ENCODE assay signal across 1 cellular context in the genomic region with DNA sequence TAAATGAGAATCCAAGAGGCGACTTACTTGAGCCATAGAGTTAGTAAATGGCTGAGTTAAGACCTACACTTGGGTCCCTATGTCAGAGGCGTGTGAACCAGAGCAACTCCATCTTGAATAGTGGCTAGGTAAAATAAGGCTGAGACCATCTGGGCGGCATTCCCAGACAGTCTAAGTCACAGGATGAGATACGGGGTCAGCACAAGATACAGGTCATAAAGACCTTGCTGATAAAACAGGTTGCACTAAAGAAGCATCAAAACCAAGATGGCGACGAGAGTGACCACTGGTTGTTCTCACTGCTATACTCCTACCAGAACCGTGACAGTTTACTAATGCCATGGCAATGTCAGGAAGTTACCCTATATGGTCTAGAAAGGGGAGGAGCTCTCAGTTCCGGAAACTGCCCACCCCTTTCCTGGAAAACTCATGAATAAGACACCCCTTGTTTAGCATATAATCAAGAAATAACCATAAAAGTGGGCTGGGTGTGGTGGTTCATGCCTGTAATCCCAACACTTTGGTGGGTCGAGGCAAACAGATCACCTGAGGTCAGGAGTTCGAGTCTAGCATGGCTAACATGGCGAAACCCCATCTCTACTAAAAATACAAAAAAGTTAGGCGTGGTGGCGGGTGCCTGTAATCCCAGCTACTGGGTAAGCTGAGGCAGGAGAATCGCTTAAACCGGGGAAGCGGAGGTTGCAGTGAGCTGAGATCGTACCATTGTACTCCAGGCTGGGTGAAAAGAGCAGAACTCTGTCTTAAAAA.
TF ChIP-seq lines count a peak whose summit lies in the region.

No MANE protein-coding gene starts in this region.

TF ChIP-seq in K562, 482 proteins besides CTCF, POLR2A, EP300 and RAD21 (continued from another document and continues in another):
- TF ChIP-seq TSC22D4 (tag; IDR thresholded peaks at IDR 0.05) (no peak), ZFP30 (CRISPR knock-in tag; IDR thresholded peaks at IDR 0.05; ENCODE audit: borderline replicate concordance) (peak; percentile 82; the same call in 1 of the 2 replicates), EP400 (IDR thresholded peaks at IDR 0.05) (peak; percentile 39; the same call in 1 of the 2 replicates), ZNF561 (CRISPR knock-in tag; conservative IDR thresholded peaks at IDR 0.05) (peak; percentile 96), ADNP (tag; IDR thresholded peaks at IDR 0.05) (peak; percentile 87), YY1 (IDR thresholded peaks at IDR 0.05; ENCODE audit: borderline replicate concordance in 1 of 3, control insufficient read depth in 1 of 3, extremely low read depth in 1 of 3, insufficient read depth in 3 of 3, insufficient read length in 1 of 3, insufficient replicate concordance in 2 of 3, low read depth in 1 of 3, low read length in 2 of 3) (peak in 2 of 3 experiments; percentile 56 to 90), ZNF785 (CRISPR knock-in tag; IDR thresholded peaks at IDR 0.05) (peak; percentile 95), MYBL2 (IDR thresholded peaks at IDR 0.05; ENCODE audit: low read depth) (no peak), MYBL2 (CRISPR knock-in tag; IDR thresholded peaks at IDR 0.05; ENCODE audit: borderline replicate concordance) (no peak), ZNF436 (CRISPR knock-in tag; IDR thresholded peaks at IDR 0.05) (no peak), ZNF143 (CRISPR knock-in tag; IDR thresholded peaks at IDR 0.05) (no peak), ZFPM2 (CRISPR knock-in tag; IDR thresholded peaks at IDR 0.05) (peak; percentile 99), ZFP36 (IDR thresholded peaks at IDR 0.05; ENCODE audit: low read depth, low read length, partially characterized antibody) (peak; percentile 63), FOXA3 (CRISPR knock-in tag; conservative IDR thresholded peaks at IDR 0.05 in 1 of 2, IDR thresholded peaks at IDR 0.05 in 1 of 2) (peak in 1 of 2 experiments; percentile 75; a peak in 2 of 4 replicates), ZKSCAN8 (CRISPR knock-in tag; IDR thresholded peaks at IDR 0.05) (peak; percentile 99), NFE2L1 (tag; IDR thresholded peaks at IDR 0.05; ENCODE audit: borderline replicate concordance, low read depth) (peak; percentile 93), ZNF707 (CRISPR knock-in tag; conservative IDR thresholded peaks at IDR 0.05) (peak; percentile 93), NFE2 (IDR thresholded peaks at IDR 0.05; ENCODE audit: low read depth) (no peak), ZSCAN32 (CRISPR knock-in tag; IDR thresholded peaks at IDR 0.05) (peak; percentile 93), FOS (IDR thresholded peaks at IDR 0.05; ENCODE audit: extremely low read depth, insufficient read length) (no peak), TCF7 (IDR thresholded peaks at IDR 0.05; ENCODE audit: borderline replicate concordance) (no peak), KLF6 (CRISPR knock-in tag; IDR thresholded peaks at IDR 0.05; ENCODE audit: borderline replicate concordance) (peak; percentile 100), EWSR1 (IDR thresholded peaks at IDR 0.05; ENCODE audit: borderline replicate concordance, low read depth, partially characterized antibody) (no peak), CCAR2 (IDR thresholded peaks at IDR 0.05; ENCODE audit: low read depth, low read length) (no peak), RBBP5 (IDR thresholded peaks at IDR 0.05; ENCODE audit: borderline replicate concordance, insufficient read depth, low read length, poor library complexity, severe bottlenecking) (no peak), HMG20B (CRISPR knock-in tag; IDR thresholded peaks at IDR 0.05) (peak; percentile 92)
- TF ChIP-seq, protein P1, sequence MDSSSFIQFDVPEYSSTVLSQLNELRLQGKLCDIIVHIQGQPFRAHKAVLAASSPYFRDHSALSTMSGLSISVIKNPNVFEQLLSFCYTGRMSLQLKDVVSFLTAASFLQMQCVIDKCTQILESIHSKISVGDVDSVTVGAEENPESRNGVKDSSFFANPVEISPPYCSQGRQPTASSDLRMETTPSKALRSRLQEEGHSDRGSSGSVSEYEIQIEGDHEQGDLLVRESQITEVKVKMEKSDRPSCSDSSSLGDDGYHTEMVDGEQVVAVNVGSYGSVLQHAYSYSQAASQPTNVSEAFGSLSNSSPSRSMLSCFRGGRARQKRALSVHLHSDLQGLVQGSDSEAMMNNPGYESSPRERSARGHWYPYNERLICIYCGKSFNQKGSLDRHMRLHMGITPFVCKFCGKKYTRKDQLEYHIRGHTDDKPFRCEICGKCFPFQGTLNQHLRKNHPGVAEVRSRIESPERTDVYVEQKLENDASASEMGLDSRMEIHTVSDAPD (CRISPR knock-in tag; IDR thresholded peaks at IDR 0.05): peak; percentile 98
- TF ChIP-seq, protein P2, sequence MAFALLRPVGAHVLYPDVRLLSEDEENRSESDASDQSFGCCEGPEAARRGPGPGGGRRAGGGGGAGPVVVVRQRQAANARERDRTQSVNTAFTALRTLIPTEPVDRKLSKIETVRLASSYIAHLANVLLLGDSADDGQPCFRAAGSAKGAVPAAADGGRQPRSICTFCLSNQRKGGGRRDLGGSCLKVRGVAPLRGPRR (CRISPR knock-in tag; IDR thresholded peaks at IDR 0.05): peak; percentile 99
- TF ChIP-seq, protein P3, sequence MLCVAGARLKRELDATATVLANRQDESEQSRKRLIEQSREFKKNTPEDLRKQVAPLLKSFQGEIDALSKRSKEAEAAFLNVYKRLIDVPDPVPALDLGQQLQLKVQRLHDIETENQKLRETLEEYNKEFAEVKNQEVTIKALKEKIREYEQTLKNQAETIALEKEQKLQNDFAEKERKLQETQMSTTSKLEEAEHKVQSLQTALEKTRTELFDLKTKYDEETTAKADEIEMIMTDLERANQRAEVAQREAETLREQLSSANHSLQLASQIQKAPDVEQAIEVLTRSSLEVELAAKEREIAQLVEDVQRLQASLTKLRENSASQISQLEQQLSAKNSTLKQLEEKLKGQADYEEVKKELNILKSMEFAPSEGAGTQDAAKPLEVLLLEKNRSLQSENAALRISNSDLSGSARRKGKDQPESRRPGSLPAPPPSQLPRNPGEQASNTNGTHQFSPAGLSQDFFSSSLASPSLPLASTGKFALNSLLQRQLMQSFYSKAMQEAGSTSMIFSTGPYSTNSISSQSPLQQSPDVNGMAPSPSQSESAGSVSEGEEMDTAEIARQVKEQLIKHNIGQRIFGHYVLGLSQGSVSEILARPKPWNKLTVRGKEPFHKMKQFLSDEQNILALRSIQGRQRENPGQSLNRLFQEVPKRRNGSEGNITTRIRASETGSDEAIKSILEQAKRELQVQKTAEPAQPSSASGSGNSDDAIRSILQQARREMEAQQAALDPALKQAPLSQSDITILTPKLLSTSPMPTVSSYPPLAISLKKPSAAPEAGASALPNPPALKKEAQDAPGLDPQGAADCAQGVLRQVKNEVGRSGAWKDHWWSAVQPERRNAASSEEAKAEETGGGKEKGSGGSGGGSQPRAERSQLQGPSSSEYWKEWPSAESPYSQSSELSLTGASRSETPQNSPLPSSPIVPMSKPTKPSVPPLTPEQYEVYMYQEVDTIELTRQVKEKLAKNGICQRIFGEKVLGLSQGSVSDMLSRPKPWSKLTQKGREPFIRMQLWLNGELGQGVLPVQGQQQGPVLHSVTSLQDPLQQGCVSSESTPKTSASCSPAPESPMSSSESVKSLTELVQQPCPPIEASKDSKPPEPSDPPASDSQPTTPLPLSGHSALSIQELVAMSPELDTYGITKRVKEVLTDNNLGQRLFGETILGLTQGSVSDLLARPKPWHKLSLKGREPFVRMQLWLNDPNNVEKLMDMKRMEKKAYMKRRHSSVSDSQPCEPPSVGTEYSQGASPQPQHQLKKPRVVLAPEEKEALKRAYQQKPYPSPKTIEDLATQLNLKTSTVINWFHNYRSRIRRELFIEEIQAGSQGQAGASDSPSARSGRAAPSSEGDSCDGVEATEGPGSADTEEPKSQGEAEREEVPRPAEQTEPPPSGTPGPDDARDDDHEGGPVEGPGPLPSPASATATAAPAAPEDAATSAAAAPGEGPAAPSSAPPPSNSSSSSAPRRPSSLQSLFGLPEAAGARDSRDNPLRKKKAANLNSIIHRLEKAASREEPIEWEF (CRISPR knock-in tag; IDR thresholded peaks at IDR 0.05): peak; percentile 99
- TF ChIP-seq, protein P4, sequence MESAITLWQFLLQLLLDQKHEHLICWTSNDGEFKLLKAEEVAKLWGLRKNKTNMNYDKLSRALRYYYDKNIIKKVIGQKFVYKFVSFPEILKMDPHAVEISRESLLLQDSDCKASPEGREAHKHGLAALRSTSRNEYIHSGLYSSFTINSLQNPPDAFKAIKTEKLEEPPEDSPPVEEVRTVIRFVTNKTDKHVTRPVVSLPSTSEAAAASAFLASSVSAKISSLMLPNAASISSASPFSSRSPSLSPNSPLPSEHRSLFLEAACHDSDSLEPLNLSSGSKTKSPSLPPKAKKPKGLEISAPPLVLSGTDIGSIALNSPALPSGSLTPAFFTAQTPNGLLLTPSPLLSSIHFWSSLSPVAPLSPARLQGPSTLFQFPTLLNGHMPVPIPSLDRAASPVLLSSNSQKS (CRISPR knock-in tag; IDR thresholded peaks at IDR 0.05): peak; percentile 98
- TF ChIP-seq, protein P5, sequence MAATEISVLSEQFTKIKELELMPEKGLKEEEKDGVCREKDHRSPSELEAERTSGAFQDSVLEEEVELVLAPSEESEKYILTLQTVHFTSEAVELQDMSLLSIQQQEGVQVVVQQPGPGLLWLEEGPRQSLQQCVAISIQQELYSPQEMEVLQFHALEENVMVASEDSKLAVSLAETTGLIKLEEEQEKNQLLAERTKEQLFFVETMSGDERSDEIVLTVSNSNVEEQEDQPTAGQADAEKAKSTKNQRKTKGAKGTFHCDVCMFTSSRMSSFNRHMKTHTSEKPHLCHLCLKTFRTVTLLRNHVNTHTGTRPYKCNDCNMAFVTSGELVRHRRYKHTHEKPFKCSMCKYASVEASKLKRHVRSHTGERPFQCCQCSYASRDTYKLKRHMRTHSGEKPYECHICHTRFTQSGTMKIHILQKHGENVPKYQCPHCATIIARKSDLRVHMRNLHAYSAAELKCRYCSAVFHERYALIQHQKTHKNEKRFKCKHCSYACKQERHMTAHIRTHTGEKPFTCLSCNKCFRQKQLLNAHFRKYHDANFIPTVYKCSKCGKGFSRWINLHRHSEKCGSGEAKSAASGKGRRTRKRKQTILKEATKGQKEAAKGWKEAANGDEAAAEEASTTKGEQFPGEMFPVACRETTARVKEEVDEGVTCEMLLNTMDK (IDR thresholded peaks at IDR 0.05; ENCODE audit: borderline replicate concordance, insufficient read depth, low read depth, low read length, poor library complexity, severe bottlenecking): no peak
- TF ChIP-seq, protein P6, sequence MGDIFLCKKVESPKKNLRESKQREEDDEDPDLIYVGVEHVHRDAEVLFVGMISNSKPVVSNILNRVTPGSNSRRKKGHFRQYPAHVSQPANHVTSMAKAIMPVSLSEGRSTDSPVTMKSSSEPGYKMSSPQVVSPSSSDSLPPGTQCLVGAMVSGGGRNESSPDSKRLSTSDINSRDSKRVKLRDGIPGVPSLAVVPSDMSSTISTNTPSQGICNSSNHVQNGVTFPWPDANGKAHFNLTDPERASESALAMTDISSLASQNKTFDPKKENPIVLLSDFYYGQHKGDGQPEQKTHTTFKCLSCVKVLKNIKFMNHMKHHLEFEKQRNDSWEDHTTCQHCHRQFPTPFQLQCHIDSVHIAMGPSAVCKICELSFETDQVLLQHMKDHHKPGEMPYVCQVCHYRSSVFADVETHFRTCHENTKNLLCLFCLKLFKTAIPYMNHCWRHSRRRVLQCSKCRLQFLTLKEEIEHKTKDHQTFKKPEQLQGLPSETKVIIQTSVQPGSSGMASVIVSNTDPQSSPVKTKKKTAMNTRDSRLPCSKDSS (IDR thresholded peaks at IDR 0.05; ENCODE audit: low read depth, partially characterized antibody): no peak
- TF ChIP-seq, protein P7, sequence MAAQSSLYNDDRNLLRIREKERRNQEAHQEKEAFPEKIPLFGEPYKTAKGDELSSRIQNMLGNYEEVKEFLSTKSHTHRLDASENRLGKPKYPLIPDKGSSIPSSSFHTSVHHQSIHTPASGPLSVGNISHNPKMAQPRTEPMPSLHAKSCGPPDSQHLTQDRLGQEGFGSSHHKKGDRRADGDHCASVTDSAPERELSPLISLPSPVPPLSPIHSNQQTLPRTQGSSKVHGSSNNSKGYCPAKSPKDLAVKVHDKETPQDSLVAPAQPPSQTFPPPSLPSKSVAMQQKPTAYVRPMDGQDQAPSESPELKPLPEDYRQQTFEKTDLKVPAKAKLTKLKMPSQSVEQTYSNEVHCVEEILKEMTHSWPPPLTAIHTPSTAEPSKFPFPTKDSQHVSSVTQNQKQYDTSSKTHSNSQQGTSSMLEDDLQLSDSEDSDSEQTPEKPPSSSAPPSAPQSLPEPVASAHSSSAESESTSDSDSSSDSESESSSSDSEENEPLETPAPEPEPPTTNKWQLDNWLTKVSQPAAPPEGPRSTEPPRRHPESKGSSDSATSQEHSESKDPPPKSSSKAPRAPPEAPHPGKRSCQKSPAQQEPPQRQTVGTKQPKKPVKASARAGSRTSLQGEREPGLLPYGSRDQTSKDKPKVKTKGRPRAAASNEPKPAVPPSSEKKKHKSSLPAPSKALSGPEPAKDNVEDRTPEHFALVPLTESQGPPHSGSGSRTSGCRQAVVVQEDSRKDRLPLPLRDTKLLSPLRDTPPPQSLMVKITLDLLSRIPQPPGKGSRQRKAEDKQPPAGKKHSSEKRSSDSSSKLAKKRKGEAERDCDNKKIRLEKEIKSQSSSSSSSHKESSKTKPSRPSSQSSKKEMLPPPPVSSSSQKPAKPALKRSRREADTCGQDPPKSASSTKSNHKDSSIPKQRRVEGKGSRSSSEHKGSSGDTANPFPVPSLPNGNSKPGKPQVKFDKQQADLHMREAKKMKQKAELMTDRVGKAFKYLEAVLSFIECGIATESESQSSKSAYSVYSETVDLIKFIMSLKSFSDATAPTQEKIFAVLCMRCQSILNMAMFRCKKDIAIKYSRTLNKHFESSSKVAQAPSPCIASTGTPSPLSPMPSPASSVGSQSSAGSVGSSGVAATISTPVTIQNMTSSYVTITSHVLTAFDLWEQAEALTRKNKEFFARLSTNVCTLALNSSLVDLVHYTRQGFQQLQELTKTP (IDR thresholded peaks at IDR 0.05; ENCODE audit: low read depth in 1 of 2, partially characterized antibody in 2 of 2): peak in 1 of 2 experiments; percentile 38
- TF ChIP-seq, protein P8, sequence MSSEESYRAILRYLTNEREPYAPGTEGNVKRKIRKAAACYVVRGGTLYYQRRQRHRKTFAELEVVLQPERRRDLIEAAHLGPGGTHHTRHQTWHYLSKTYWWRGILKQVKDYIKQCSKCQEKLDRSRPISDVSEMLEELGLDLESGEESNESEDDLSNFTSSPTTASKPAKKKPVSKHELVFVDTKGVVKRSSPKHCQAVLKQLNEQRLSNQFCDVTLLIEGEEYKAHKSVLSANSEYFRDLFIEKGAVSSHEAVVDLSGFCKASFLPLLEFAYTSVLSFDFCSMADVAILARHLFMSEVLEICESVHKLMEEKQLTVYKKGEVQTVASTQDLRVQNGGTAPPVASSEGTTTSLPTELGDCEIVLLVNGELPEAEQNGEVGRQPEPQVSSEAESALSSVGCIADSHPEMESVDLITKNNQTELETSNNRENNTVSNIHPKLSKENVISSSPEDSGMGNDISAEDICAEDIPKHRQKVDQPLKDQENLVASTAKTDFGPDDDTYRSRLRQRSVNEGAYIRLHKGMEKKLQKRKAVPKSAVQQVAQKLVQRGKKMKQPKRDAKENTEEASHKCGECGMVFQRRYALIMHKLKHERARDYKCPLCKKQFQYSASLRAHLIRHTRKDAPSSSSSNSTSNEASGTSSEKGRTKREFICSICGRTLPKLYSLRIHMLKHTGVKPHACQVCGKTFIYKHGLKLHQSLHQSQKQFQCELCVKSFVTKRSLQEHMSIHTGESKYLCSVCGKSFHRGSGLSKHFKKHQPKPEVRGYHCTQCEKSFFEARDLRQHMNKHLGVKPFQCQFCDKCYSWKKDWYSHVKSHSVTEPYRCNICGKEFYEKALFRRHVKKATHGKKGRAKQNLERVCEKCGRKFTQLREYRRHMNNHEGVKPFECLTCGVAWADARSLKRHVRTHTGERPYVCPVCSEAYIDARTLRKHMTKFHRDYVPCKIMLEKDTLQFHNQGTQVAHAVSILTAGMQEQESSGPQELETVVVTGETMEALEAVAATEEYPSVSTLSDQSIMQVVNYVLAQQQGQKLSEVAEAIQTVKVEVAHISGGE (CRISPR knock-in tag; IDR thresholded peaks at IDR 0.05): peak in 2 of 3 experiments; percentile 38 to 95; a peak in 3 of 6 replicates
